2 cellular contexts compared by ENCODE assay signal in the genomic region with DNA sequence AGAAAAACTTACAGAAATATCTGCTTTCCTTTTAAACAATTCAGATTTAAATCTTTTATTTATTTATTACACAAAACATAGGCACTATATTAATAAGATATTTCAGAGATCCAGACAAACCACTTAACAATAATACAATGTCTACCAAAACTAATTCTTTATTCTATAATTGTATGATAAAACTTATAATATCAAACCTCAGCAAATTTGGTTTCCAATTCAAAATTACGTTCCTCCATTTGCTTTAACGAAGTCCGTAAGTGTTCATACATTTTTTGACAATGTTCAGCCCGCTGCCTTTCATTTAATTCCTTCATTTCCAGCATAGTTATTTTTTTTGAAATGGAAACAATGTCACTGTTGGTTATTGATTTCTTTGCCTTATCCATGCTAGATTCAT.
A peak's percentile ranks its signal among the peaks of the same experiment; 100 is the strongest.
TF ChIP-seq lines count a peak whose summit lies in the region.

No MANE protein-coding gene starts in this region.

TF ChIP-seq in A549, 52 proteins besides CTCF, POLR2A, EP300 and RAD21:
- no peak for TF ChIP-seq JUN (IDR thresholded peaks at IDR 0.05)
- no peak for TF ChIP-seq RARB (CRISPR knock-in tag; IDR thresholded peaks at IDR 0.05)
- no peak for TF ChIP-seq CHD2 (IDR thresholded peaks at IDR 0.05; ENCODE audit: low read length, partially characterized antibody)
- TF ChIP-seq TFCP2L1 (CRISPR knock-in tag; IDR thresholded peaks at IDR 0.05): no peak
- peak; percentile 50 for TF ChIP-seq MAFK (IDR thresholded peaks at IDR 0.05; ENCODE audit: partially characterized antibody)

TF ChIP-seq in K562, 482 proteins besides CTCF, POLR2A, EP300 and RAD21:
- TF ChIP-seq STAG1 (CRISPR knock-in tag; IDR thresholded peaks at IDR 0.05; ENCODE audit: borderline replicate concordance) (no peak), C11orf30 (IDR thresholded peaks at IDR 0.05; ENCODE audit: low read depth) (0 out of 2 replicates have a peak, but pooled peaks have one; percentile 30), ZNF316 (IDR thresholded peaks at IDR 0.05) (peak; percentile 67), FOXK2 (conservative IDR thresholded peaks at IDR 0.05 in 1 of 2, IDR thresholded peaks at IDR 0.05 in 1 of 2; ENCODE audit: low read depth in 2 of 2) (no peak), CXXC5 (CRISPR knock-in tag; IDR thresholded peaks at IDR 0.05) (no peak), ZNF217 (CRISPR knock-in tag; IDR thresholded peaks at IDR 0.05) (no peak), SP1 (CRISPR knock-in tag; IDR thresholded peaks at IDR 0.05) (no peak)
- TF ChIP-seq, protein P1, sequence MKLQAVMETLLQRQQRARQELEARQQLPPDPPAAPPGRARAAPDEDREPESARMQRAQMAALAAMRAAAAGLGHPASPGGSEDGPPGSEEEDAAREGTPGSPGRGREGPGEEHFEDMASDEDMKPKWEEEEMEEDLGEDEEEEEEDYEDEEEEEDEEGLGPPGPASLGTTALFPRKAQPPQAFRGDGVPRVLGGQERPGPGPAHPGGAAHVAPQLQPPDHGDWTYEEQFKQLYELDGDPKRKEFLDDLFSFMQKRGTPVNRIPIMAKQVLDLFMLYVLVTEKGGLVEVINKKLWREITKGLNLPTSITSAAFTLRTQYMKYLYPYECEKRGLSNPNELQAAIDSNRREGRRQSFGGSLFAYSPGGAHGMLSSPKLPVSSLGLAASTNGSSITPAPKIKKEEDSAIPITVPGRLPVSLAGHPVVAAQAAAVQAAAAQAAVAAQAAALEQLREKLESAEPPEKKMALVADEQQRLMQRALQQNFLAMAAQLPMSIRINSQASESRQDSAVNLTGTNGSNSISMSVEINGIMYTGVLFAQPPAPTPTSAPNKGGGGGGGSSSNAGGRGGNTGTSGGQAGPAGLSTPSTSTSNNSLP (IDR thresholded peaks at IDR 0.05; ENCODE audit: borderline replicate concordance, low read depth, low read length): no peak
- TF ChIP-seq, protein P2, sequence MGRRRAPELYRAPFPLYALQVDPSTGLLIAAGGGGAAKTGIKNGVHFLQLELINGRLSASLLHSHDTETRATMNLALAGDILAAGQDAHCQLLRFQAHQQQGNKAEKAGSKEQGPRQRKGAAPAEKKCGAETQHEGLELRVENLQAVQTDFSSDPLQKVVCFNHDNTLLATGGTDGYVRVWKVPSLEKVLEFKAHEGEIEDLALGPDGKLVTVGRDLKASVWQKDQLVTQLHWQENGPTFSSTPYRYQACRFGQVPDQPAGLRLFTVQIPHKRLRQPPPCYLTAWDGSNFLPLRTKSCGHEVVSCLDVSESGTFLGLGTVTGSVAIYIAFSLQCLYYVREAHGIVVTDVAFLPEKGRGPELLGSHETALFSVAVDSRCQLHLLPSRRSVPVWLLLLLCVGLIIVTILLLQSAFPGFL (CRISPR knock-in tag; IDR thresholded peaks at IDR 0.05): no peak
- TF ChIP-seq, protein P3, sequence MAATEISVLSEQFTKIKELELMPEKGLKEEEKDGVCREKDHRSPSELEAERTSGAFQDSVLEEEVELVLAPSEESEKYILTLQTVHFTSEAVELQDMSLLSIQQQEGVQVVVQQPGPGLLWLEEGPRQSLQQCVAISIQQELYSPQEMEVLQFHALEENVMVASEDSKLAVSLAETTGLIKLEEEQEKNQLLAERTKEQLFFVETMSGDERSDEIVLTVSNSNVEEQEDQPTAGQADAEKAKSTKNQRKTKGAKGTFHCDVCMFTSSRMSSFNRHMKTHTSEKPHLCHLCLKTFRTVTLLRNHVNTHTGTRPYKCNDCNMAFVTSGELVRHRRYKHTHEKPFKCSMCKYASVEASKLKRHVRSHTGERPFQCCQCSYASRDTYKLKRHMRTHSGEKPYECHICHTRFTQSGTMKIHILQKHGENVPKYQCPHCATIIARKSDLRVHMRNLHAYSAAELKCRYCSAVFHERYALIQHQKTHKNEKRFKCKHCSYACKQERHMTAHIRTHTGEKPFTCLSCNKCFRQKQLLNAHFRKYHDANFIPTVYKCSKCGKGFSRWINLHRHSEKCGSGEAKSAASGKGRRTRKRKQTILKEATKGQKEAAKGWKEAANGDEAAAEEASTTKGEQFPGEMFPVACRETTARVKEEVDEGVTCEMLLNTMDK (IDR thresholded peaks at IDR 0.05; ENCODE audit: borderline replicate concordance, insufficient read depth, low read depth, low read length, poor library complexity, severe bottlenecking): no peak
